In the genomic region with DNA sequence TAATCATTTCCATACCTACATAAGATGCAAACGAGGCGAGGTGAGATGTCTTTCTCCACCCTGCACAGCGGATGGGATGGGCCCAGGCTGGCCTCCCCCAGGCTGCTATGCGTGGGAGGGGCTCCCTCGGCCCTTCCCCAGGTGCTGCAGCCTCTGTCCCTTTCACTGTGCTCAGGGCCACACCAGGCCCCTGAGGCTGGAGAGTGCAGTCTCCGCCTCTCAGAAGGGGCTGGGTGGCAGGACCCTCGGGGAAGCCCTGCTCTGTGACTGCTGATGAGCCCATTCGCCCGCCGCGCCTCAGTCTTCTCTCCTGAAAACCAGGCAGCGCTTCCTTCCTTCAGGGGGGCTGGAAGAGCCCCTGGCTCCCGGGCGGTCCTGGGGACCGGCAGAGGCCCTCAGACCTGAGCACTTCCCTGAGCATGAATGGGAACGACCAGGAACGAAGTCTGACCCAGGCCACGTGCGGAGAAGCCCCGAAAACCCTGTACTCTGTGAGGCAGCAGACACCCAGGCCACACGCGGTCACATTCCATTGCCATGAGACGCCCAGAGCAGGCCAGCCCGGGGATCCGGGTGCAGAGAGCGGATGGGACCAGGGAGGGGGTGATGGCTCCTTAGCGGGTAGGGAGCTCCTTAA, we compare ENCODE assay signal across 8 cellular contexts. TPM values are rescaled to one million over a fixed set of nuclear protein-coding genes. Genes with fewer than 3 reads are reported as not detected.
DNase-seq lines count a peak whose midpoint lies in the region; ATAC-seq, FAIRE-seq and TF ChIP-seq lines count a peak whose summit lies in the region.

No MANE protein-coding gene starts in this region.

- WGBS in body of pancreas, 2 donors = 47 to 64% methylated on average over 4 to 20 of the region's 27 CpGs
- 50 to 56% (median 52%) methylated on average over 27 of the region's 27 CpGs for WGBS in small intestine, 3 donors

- H3K27me3 ChIP-seq in body of pancreas (no peaks in the 10 kb centered on the region), small intestine (ENCODE audit: control insufficient read depth in 2 of 2, insufficient read depth in 2 of 2, low read length in 2 of 2) (no peaks in the 10 kb centered on the region)

- peak; percentile 76 for ATAC-seq in body of pancreas
- no peak for ATAC-seq in GM21526 (IDR thresholded peaks at IDR 0.05; ENCODE audit: low FRiP score, unreplicated experiment)

- no peaks in the 10 kb centered on the region for H3K9me3 ChIP-seq in HEK293 (ENCODE audit: control insufficient read depth, insufficient read depth, low read depth, low read length)
- H3K9me3 ChIP-seq in body of pancreas = no peaks in the 10 kb centered on the region
- H3K9me3 ChIP-seq in small intestine (ENCODE audit: control insufficient read depth, low read depth) = no peaks in the 10 kb centered on the region

- CTCF ChIA-PET in HEK293 (lab: Yijun Ruan, JAX) = no interaction called here

- H3K36me3 ChIP-seq in HEK293 (ENCODE audit: control insufficient read depth in 2 of 2, insufficient read depth in 1 of 2, low read length in 2 of 2) (no peaks in the 10 kb centered on the region), body of pancreas (replicated peaks in 1 of 2; ENCODE audit: insufficient read depth in 1 of 2, low read depth in 2 of 2) (no peaks in the 10 kb centered on the region), small intestine (ENCODE audit: control insufficient read depth in 2 of 2, insufficient read depth in 2 of 2, low read length in 2 of 2) (no peaks in the 10 kb centered on the region)

- no peak overlapping the region for H3K27ac ChIP-seq in HEK293 (ENCODE audit: extremely low read depth, low read depth, low read length)
- peak overlapping the region in 3 of 4 donors; percentile 22 to 46 (median 25) for H3K27ac ChIP-seq in body of pancreas
- H3K27ac ChIP-seq in small intestine (ENCODE audit: low read depth in 1 of 2, low read length in 1 of 2) = no peak overlapping the region

- DNase-seq in body of pancreas = peak; percentile 57 to 78 (median 72)
- peak; percentile 72 for DNase-seq in iPS-NIHi7 (ENCODE audit: extremely low spot score)
- DNase-seq in small intestine = peak; percentile 48
- no peak for DNase-seq in stimulated activated CD4-positive, alpha-beta T cell treated with anti-CD3 and anti-CD28 coated beads, Interleukin-1b, Interleukin-23, amount 100 ng/mL, for 48 hours
- DNase-seq in activated naive CD4-positive, alpha-beta T cell treated with Interleukin-2 at 50 U/mL for 16 hours = no peak
- DNase-seq in NCI-H146 (lab: John Stamatoyannopoulos, UW) = no peak

- intact Hi-C loops in body of pancreas (cut with DNase I) = no loop called here

- TF ChIP-seq POLR2A in body of pancreas (IDR thresholded peaks at IDR 0.05) = peak in 1 of 3 donors; percentile 18

- TF ChIP-seq CTCF in HEK293 (tag by site-specific recombination; IDR thresholded peaks at IDR 0.05) (no peak), body of pancreas (IDR thresholded peaks at IDR 0.05) (no peak)

- no peak for FAIRE-seq in small intestine (lab: Jason Lieb, UNC)

- no peaks in the 10 kb centered on the region for H3K4me1 ChIP-seq in HEK293 (ENCODE audit: control insufficient read depth, insufficient read depth, low read length)
- H3K4me1 ChIP-seq in body of pancreas = peaks cover 42% of the 10 kb centered on the region
- peaks cover 0 to 7% of the 10 kb centered on the region in 2 donors for H3K4me1 ChIP-seq in small intestine (ENCODE audit: control insufficient read depth in 2 of 2, insufficient read depth in 1 of 2, low read depth in 1 of 2, low read length in 1 of 2)

- H3K4me3 ChIP-seq in HEK293 (ENCODE audit: low read depth, low read length) (no peak overlapping the region), body of pancreas (no peak overlapping the region), small intestine (ENCODE audit: low read depth in 1 of 2, low read length in 2 of 2) (no peak overlapping the region)

- POLR2A ChIA-PET in HEK293 (lab: Yijun Ruan, JAX) = no interaction called here

TF ChIP-seq in HEK293, 187 proteins besides CTCF, POLR2A, EP300 and RAD21 (continues in another document):
- TF ChIP-seq YY1 (tag by site-specific recombination; IDR thresholded peaks at IDR 0.05) = no peak
- peak; percentile 10; the same call in 1 of the 2 replicates for TF ChIP-seq SP2 (tag by site-specific recombination; IDR thresholded peaks at IDR 0.05)
- TF ChIP-seq, protein P1, sequence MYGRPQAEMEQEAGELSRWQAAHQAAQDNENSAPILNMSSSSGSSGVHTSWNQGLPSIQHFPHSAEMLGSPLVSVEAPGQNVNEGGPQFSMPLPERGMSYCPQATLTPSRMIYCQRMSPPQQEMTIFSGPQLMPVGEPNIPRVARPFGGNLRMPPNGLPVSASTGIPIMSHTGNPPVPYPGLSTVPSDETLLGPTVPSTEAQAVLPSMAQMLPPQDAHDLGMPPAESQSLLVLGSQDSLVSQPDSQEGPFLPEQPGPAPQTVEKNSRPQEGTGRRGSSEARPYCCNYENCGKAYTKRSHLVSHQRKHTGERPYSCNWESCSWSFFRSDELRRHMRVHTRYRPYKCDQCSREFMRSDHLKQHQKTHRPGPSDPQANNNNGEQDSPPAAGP (tag by site-specific recombination; IDR thresholded peaks at IDR 0.05) = peak; percentile 69
- peak; percentile 71; the same call in 1 of the 2 replicates for TF ChIP-seq GLIS1 (tag by site-specific recombination; IDR thresholded peaks at IDR 0.05)
- no peak for TF ChIP-seq ZNF16 (tag by site-specific recombination; IDR thresholded peaks at IDR 0.05; ENCODE audit: low read depth)
- 0 out of 2 replicates have a peak, but pooled peaks have one; percentile 49 for TF ChIP-seq ZNF2 (tag by site-specific recombination; IDR thresholded peaks at IDR 0.05)
- no peak for TF ChIP-seq ZNF239 (tag by site-specific recombination; IDR thresholded peaks at IDR 0.05)
- TF ChIP-seq, protein P2, sequence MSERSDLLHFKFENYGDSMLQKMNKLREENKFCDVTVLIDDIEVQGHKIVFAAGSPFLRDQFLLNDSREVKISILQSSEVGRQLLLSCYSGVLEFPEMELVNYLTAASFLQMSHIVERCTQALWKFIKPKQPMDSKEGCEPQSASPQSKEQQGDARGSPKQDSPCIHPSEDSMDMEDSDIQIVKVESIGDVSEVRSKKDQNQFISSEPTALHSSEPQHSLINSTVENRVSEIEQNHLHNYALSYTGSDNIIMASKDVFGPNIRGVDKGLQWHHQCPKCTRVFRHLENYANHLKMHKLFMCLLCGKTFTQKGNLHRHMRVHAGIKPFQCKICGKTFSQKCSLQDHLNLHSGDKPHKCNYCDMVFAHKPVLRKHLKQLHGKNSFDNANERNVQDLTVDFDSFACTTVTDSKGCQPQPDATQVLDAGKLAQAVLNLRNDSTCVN (tag by site-specific recombination; optimal IDR thresholded peaks at IDR 0.05) = no peak
- peak; percentile 32; the same call in 1 of the 2 replicates for TF ChIP-seq GLIS2 (tag by site-specific recombination; IDR thresholded peaks at IDR 0.05)
- peak; percentile 61 for TF ChIP-seq ZFHX2 (tag by site-specific recombination; conservative IDR thresholded peaks at IDR 0.05)
- TF ChIP-seq, protein P3, sequence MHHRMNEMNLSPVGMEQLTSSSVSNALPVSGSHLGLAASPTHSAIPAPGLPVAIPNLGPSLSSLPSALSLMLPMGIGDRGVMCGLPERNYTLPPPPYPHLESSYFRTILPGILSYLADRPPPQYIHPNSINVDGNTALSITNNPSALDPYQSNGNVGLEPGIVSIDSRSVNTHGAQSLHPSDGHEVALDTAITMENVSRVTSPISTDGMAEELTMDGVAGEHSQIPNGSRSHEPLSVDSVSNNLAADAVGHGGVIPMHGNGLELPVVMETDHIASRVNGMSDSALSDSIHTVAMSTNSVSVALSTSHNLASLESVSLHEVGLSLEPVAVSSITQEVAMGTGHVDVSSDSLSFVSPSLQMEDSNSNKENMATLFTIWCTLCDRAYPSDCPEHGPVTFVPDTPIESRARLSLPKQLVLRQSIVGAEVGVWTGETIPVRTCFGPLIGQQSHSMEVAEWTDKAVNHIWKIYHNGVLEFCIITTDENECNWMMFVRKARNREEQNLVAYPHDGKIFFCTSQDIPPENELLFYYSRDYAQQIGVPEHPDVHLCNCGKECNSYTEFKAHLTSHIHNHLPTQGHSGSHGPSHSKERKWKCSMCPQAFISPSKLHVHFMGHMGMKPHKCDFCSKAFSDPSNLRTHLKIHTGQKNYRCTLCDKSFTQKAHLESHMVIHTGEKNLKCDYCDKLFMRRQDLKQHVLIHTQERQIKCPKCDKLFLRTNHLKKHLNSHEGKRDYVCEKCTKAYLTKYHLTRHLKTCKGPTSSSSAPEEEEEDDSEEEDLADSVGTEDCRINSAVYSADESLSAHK (tag by site-specific recombination; IDR thresholded peaks at IDR 0.05) = no peak
- TF ChIP-seq, protein P4, sequence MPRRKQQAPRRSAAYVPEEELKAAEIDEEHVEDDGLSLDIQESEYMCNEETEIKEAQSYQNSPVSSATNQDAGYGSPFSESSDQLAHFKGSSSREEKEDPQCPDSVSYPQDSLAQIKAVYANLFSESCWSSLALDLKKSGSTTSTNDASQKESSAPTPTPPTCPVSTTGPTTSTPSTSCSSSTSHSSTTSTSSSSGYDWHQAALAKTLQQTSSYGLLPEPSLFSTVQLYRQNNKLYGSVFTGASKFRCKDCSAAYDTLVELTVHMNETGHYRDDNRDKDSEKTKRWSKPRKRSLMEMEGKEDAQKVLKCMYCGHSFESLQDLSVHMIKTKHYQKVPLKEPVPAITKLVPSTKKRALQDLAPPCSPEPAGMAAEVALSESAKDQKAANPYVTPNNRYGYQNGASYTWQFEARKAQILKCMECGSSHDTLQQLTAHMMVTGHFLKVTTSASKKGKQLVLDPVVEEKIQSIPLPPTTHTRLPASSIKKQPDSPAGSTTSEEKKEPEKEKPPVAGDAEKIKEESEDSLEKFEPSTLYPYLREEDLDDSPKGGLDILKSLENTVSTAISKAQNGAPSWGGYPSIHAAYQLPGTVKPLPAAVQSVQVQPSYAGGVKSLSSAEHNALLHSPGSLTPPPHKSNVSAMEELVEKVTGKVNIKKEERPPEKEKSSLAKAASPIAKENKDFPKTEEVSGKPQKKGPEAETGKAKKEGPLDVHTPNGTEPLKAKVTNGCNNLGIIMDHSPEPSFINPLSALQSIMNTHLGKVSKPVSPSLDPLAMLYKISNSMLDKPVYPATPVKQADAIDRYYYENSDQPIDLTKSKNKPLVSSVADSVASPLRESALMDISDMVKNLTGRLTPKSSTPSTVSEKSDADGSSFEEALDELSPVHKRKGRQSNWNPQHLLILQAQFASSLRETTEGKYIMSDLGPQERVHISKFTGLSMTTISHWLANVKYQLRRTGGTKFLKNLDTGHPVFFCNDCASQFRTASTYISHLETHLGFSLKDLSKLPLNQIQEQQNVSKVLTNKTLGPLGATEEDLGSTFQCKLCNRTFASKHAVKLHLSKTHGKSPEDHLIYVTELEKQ (tag by site-specific recombination; IDR thresholded peaks at IDR 0.05; ENCODE audit: borderline replicate concordance) = no peak
- no peak for TF ChIP-seq ZBTB21 (tag by site-specific recombination; IDR thresholded peaks at IDR 0.05)
- TF ChIP-seq ZNF184 (tag by site-specific recombination; IDR thresholded peaks at IDR 0.05) = no peak
- TF ChIP-seq OVOL3 (tag by site-specific recombination; IDR thresholded peaks at IDR 0.05) = no peak
- 0 out of 2 replicates have a peak, but pooled peaks have one; percentile 26 for TF ChIP-seq WT1 (tag by site-specific recombination; IDR thresholded peaks at IDR 0.05)

RNA-seq across cellular contexts. Expression of a gene that starts 21.9 kb away (rescaled TPM):
- 10 to 100 TPM; 29.6 to 65.3 TPM for total RNA-seq in body of pancreas
- polyA plus RNA-seq in small intestine = 10 to 100 TPM in 1 of 3 donors, 1 to 10 TPM in 2; 1.8 to 19.8 (median 1.9) TPM

Comparison
In these comparisons a context has a peak if more than half of its experiments do, and no peak if none do; other contexts are left out.
1. H3K27ac ChIP-seq: peak in body of pancreas (3 of 4); none in HEK293 (single experiment) and small intestine (0 of 2).
2. DNase-seq: peak in body of pancreas (4 of 4), iPS-NIHi7 (single experiment) and small intestine (single experiment); none in stimulated activated CD4-positive, alpha-beta T cell treated with anti-CD3 and anti-CD28 coated beads, Interleukin-1b, Interleukin-23, amount 100 ng/mL, for 48 hours (single experiment), activated naive CD4-positive, alpha-beta T cell treated with Interleukin-2 at 50 U/mL for 16 hours (single experiment) and NCI-H146 (single experiment).